ENCODE assay signal across 19 cellular contexts in the genomic region with DNA sequence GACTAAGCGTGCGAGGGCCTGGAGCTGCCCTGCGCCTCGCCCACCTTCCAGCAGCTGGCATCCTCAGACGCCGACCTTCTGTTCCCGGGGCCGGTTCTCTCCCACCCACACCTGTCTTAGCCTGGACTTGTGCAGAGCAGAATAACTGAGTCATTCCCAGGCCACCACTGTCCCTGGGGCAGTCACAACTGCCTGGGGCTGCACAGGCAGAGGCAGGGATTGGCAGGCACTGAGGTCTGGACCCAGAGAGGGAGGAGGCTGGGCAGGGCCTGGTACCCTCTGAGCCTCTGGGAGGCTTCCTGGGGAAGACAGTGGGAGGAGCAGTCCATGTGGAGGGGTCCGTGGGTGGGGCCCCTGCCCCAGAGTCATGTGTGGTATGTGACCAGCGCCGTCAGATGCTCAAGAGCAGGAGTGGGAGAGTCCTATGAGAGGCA.
"Had no signal": no experiment of that assay in that cellular context is flagged by ENCODE, and none has a peak within 500 bp of the region (broad histone marks: within the 10 kb centered on the region; RNA-seq: fewer than 3 reads in every experiment).

No MANE protein-coding gene starts in this region.

- DNase-seq: activated CD4-positive, alpha-beta T cell treated with anti-CD3 and anti-CD28 coated beads, Interleukin-2, amount 50 U/mL, for 4 hours; activated naive CD4-positive, alpha-beta T cell treated with anti-CD3 and anti-CD28 coated beads, Interleukin-2, amount 50 U/mL, for 16 hours; activated T-cell treated with anti-CD3 and anti-CD28 coated beads, Interleukin-2, amount 50 U/mL, for 1 hour; caudate nucleus; cortex of kidney; effector CD8-positive, alpha-beta T cell; foreskin melanocyte; mesenchymal stem cell; stimulated activated CD4-positive, alpha-beta T cell treated with anti-CD3 and anti-CD28 coated beads, Interleukin-4, amount 100 ng/mL, for 1 hour; stimulated activated naive B cell treated with anti-CD40 and anti-IgM and Interleukin-4, amounts not matched to agents 10 μg/mL and 1 μg/mL and 100 μg/mL, for 72 hours; T-cell; T-helper 9 cell; uterus had no signal

- H3K4me1 Mint-ChIP-seq: nephron, T-cell had no signal

- H3K27ac Mint-ChIP-seq: activated T-helper 2 cell treated with anti-CD3 and anti-CD28 coated beads, Interferon-gamma antibody, Interleukin-2, Interleukin-4, amounts not matched to agents 10 μg/mL and 5 μg/mL and 100 μg/mL, durations not matched to agents 14 hours and 24 hours and 36 hours; nephron; T-cell had no signal

- H3K36me3 ChIP-seq: prostate gland, uterus had no signal

- H3K4me3 Mint-ChIP-seq: nephron; stimulated activated naive B cell treated with anti-CD40 and anti-IgM and Interleukin-4, amounts not matched to agents 10 μg/mL and 1 μg/mL and 100 μg/mL, for 72 hours; T-cell had no signal

- ATAC-seq: activated CD4-positive, CD25-positive, alpha-beta regulatory T cell treated with anti-CD3 and anti-CD28 coated beads, Interleukin-2, amount 50 U/mL, for 24 hours; stimulated activated naive B cell treated with anti-CD40 and anti-IgM and Interleukin-4, amounts not matched to agents 10 μg/mL and 1 μg/mL and 100 μg/mL, for 72 hours; T-cell had no signal

- H3K9me3 ChIP-seq: prostate gland, uterus had no signal

- H3K4me3 ChIP-seq: prostate gland, SK-N-MC, tibial nerve, uterus had no signal

- H3K27ac ChIP-seq: prostate gland, SK-N-MC, uterus had no signal

- H3K4me1 ChIP-seq: prostate gland, uterus had no signal

- H3K27me3 ChIP-seq: tibial nerve, uterus had no signal

- H3K27me3 Mint-ChIP-seq: stimulated activated naive B cell treated with anti-CD40 and anti-IgM and Interleukin-4, amounts not matched to agents 10 μg/mL and 1 μg/mL and 100 μg/mL, for 72 hours; T-cell had no signal

- H3K9me3 Mint-ChIP-seq: activated T-helper 2 cell treated with anti-CD3 and anti-CD28 coated beads, Interferon-gamma antibody, Interleukin-2, Interleukin-4, amounts not matched to agents 10 μg/mL and 5 μg/mL and 100 μg/mL, durations not matched to agents 14 hours and 24 hours and 36 hours; T-cell had no signal
